In genomic region chr1:150629115-150629928, GRCh38 we compare ENCODE assay signal across 8 cellular contexts. TPM values are rescaled to one million over a fixed set of nuclear protein-coding genes. Genes with fewer than 3 reads are reported as not detected.
A peak's percentile ranks its signal among the peaks of the same experiment; 100 is the strongest.
DNase-seq lines count a peak whose midpoint lies in the region; ATAC-seq and TF ChIP-seq lines count a peak whose summit lies in the region.

Gene ENSA, minus strand, starts transcription at chr1:150629612. Its CDS starts 142 bp downstream, at chr1:150629470.

- H3K27ac ChIP-seq in AG04450 (ENCODE audit: low read depth, low read length) = peak within 1 kb of the TSS; percentile 89
- H3K27ac ChIP-seq in VCaP = peak within 1 kb of the TSS; percentile 95
- peak within 1 kb of the TSS; percentile 96 to 97 for H3K27ac ChIP-seq in breast epithelium
- H3K27ac ChIP-seq in skeletal muscle tissue (ENCODE audit: low read depth, low read length) = peak within 1 kb of the TSS; percentile 94

- H3K9me3 ChIP-seq in AG04450 (ENCODE audit: control insufficient read depth, insufficient read depth, low read length) = no peaks in the 10 kb centered on the region
- H3K9me3 ChIP-seq in breast epithelium = no peaks in the 10 kb centered on the region
- no peaks in the 10 kb centered on the region for H3K9me3 ChIP-seq in iPS-18c (ENCODE audit: control insufficient read depth, insufficient read depth, low read length)
- no peaks in the 10 kb centered on the region for H3K9me3 ChIP-seq in skeletal muscle tissue (ENCODE audit: control insufficient read depth in 3 of 3, low read length in 3 of 3)

- H3K27me3 ChIP-seq in AG04450 (ENCODE audit: control insufficient read depth, insufficient read depth, low read length) (no peaks in the 10 kb centered on the region), breast epithelium (no peaks in the 10 kb centered on the region), skeletal muscle tissue (ENCODE audit: control insufficient read depth in 3 of 3, insufficient read depth in 3 of 3, low read length in 3 of 3) (no peaks in the 10 kb centered on the region)

- peak within 1 kb of the TSS; percentile 78 for H3K4me3 ChIP-seq in AG04450 (ENCODE audit: low read depth, low read length)
- peak within 1 kb of the TSS; percentile 53 to 70 (median 67) for H3K4me3 ChIP-seq in breast epithelium
- peak within 1 kb of the TSS; percentile 99 for H3K4me3 ChIP-seq in iPS-18c (ENCODE audit: insufficient read depth, low read depth, low read length)
- H3K4me3 ChIP-seq in skeletal muscle tissue (ENCODE audit: low read length in 3 of 3) = peak within 1 kb of the TSS; percentile 86 to 96 (median 92)

- TF ChIP-seq CTCF in AG04450 (IDR thresholded peaks at IDR 0.05; ENCODE audit: low read depth, low read length) (no peak), VCaP (conservative IDR thresholded peaks at IDR 0.05) (no peak), breast epithelium (IDR thresholded peaks at IDR 0.05) (peak in 1 of 3 donors; percentile 11)

- peak; percentile 95 for TF ChIP-seq POLR2A in breast epithelium (IDR thresholded peaks at IDR 0.05)

- intact Hi-C loops in breast epithelium (cut with DNase I; ENCODE audit: low total_unique reads) = loop anchor here (5.0 kb wide), 1 partner anchor 67 kb away; no protein-coding TSS in a partner anchor

- CTCF ChIA-PET in AG04450 (lab: Charles Lee) = interaction anchor here (1.1 to 3.6 kb wide), 3 partner anchors 9 to 184 kb away, joined by 4 to 20 read pairs (median 9); no protein-coding TSS in a partner anchor

- no peaks in the 10 kb centered on the region for H3K36me3 ChIP-seq in breast epithelium
- peaks cover 17 to 32% (median 30%) of the 10 kb centered on the region in 3 donors for H3K36me3 ChIP-seq in skeletal muscle tissue (ENCODE audit: control insufficient read depth in 3 of 3, insufficient read depth in 3 of 3, low read length in 3 of 3)

- POLR2A ChIA-PET in AG04450 (lab: Yijun Ruan, JAX) = interaction anchor here (0.6 to 1.7 kb wide), 12 partner anchors 16 to 374 kb away, joined by 3 to 40 read pairs (median 4); partner anchors contain the start of genes GOLPH3L and MCL1

- DNase-seq in AG04450 (ENCODE audit: low read depth, low spot score) = peak; percentile 99
- peak; percentile 97 for DNase-seq in NCI-H2196 treated with DMSO at 0.1 percent for 48 hours (lab: John Stamatoyannopoulos, UW; ENCODE audit: unreplicated experiment)
- DNase-seq in breast epithelium (ENCODE audit: low spot score in 2 of 2) = peak; percentile 98 to 99

- H3K4me1 ChIP-seq in breast epithelium = peaks cover 0 to 7% of the 10 kb centered on the region in 2 donors
- H3K4me1 ChIP-seq in skeletal muscle tissue (ENCODE audit: control insufficient read depth in 3 of 3, insufficient read depth in 3 of 3, low read length in 3 of 3) = peaks cover 14 to 23% (median 19%) of the 10 kb centered on the region in 3 donors

- H3K9ac ChIP-seq in skeletal muscle tissue (ENCODE audit: low read depth in 1 of 3, low read length in 3 of 3) = peak within 1 kb of the TSS; percentile 88 to 95 (median 93)

- ATAC-seq in GM18907 (IDR thresholded peaks at IDR 0.05; ENCODE audit: unreplicated experiment) = peak; percentile 93
- peak; percentile 88 for ATAC-seq in HG03139 (IDR thresholded peaks at IDR 0.05; ENCODE audit: unreplicated experiment)

RNA-seq across cellular contexts. Expression of gene ENSA, which starts in this region (rescaled TPM):
- polyA plus RNA-seq in AG04450 (2011; rRNA removed) = 40.7 and 53.7 TPM in 2 replicates
- polyA minus RNA-seq in AG04450 (2011; rRNA and poly(A)+ RNA removed) = 25.8 and 26.7 TPM in 2 replicates
- 100 to 1,000 TPM; 187 to 273 (median 194) TPM for total RNA-seq in breast epithelium
- total RNA-seq in skeletal muscle tissue = 63.7 TPM

Comparison
In these comparisons a context has a peak if more than half of its experiments do, and no peak if none do; other contexts are left out.
1. Peak in every context shown above with its lines: DNase-seq, ATAC-seq, H3K4me3 ChIP-seq and H3K27ac ChIP-seq.